Comparison of ENCODE assay signal across 8 cellular contexts in the genomic region with DNA sequence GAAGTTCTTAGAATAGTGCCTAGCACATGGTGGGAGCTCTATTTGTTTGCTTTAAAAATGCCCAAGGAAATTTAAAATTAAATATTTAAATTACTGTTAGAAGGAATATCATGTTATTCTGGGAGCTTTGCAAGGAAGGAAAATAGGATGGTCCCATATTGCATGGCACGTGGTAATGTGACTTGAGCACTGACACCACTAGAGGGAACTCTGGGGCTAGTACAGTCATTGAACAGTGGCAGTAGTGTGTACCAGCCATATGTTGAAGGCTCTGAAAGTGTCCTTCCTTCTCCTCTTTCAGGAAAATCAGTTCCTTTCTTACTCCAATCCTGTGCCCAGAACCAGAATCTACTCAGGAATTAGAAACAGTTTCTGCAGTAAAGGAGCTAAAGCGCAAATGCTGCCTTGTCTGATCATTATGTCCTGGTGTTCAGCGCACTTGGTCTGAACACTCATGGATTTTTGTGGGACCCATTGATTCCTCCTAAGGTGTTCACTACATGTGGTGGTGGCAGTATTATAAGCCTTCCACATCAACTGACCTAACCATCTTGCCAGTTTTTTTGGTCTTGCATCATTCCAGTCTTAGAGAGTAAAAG. TPM values are rescaled to one million over a fixed set of nuclear protein-coding genes. Genes with fewer than 3 reads are reported as not detected.
DNase-seq lines count a peak whose midpoint lies in the region; ATAC-seq and TF ChIP-seq lines count a peak whose summit lies in the region.

No MANE protein-coding gene starts in this region.

- no peak overlapping the region for H3K27ac ChIP-seq in suprapubic skin

- no peaks in the 10 kb centered on the region for H3K36me3 Mint-ChIP-seq in activated CD8-positive, alpha-beta memory T cell treated with anti-CD3 and anti-CD28 coated beads, Interleukin-2, amount 10 ng/mL, durations not matched to agents 7 days and 5 days

- H3K27ac Mint-ChIP-seq in activated CD8-positive, alpha-beta memory T cell treated with anti-CD3 and anti-CD28 coated beads, Interleukin-2, amount 10 ng/mL, durations not matched to agents 7 days and 5 days = no peak overlapping the region

- CTCF ChIA-PET in activated CD8-positive, alpha-beta memory T cell treated with anti-CD3 and anti-CD28 coated beads, Interleukin-2, amount 10 ng/mL, durations not matched to agents 7 days and 5 days (lab: Charles Lee) = interaction anchor here (1.3 kb wide), 1 partner anchor 39 kb away, joined by 3 read pairs; no protein-coding TSS in a partner anchor

- no peaks in the 10 kb centered on the region for H3K36me3 ChIP-seq in suprapubic skin

- no peak overlapping the region for H3K4me3 Mint-ChIP-seq in activated CD8-positive, alpha-beta memory T cell treated with anti-CD3 and anti-CD28 coated beads, Interleukin-2, amount 10 ng/mL, durations not matched to agents 7 days and 5 days

- H3K4me1 ChIP-seq in suprapubic skin = no peaks in the 10 kb centered on the region

- peak; percentile 45 for ATAC-seq in GM21381 (IDR thresholded peaks at IDR 0.05; ENCODE audit: unreplicated experiment)
- ATAC-seq in SK-N-SH treated with all-trans-retinoic acid at 6 μM for 48 hours = peak; percentile 93
- ATAC-seq in activated CD8-positive, alpha-beta memory T cell treated with anti-CD3 and anti-CD28 coated beads, Interleukin-2, amount 10 ng/mL, durations not matched to agents 7 days and 5 days = no peak

- H3K9me3 ChIP-seq in suprapubic skin = no peaks in the 10 kb centered on the region

- no peak for TF ChIP-seq EP300 in suprapubic skin (IDR thresholded peaks at IDR 0.05)

- H3K9me3 Mint-ChIP-seq in activated CD8-positive, alpha-beta memory T cell treated with anti-CD3 and anti-CD28 coated beads, Interleukin-2, amount 10 ng/mL, durations not matched to agents 7 days and 5 days (ENCODE audit: low read depth) = no peaks in the 10 kb centered on the region

- TF ChIP-seq POLR2A in suprapubic skin (IDR thresholded peaks at IDR 0.05) = no peak

- peak; percentile 8 for DNase-seq in NCI-H1436 (lab: John Stamatoyannopoulos, UW)
- no peak for DNase-seq in NCI-H1436 treated with DMSO at 0.1 percent for 48 hours (lab: John Stamatoyannopoulos, UW)
- peak; percentile 0 for DNase-seq in HK-2 (ENCODE audit: unreplicated experiment)
- peak; percentile 37 for DNase-seq in hepatic stellate cell (ENCODE audit: low spot score)
- DNase-seq in suprapubic skin (ENCODE audit: low spot score in 2 of 2) = no peak
- DNase-seq in activated CD8-positive, alpha-beta memory T cell treated with anti-CD3 and anti-CD28 coated beads, Interleukin-2, amount 10 ng/mL, durations not matched to agents 7 days and 5 days = no peak

- H3K4me3 ChIP-seq in suprapubic skin = no peak overlapping the region

- H3K27me3 Mint-ChIP-seq in activated CD8-positive, alpha-beta memory T cell treated with anti-CD3 and anti-CD28 coated beads, Interleukin-2, amount 10 ng/mL, durations not matched to agents 7 days and 5 days = peaks cover 5% of the 10 kb centered on the region

- peaks cover 8% of the 10 kb centered on the region for H3K27me3 ChIP-seq in suprapubic skin

- WGBS in suprapubic skin = 67% methylated on average over 3 of the region's 3 CpGs

- H3K4me1 Mint-ChIP-seq in activated CD8-positive, alpha-beta memory T cell treated with anti-CD3 and anti-CD28 coated beads, Interleukin-2, amount 10 ng/mL, durations not matched to agents 7 days and 5 days = no peaks in the 10 kb centered on the region

- peak in 1 of 2 donors; percentile 12 for TF ChIP-seq CTCF in suprapubic skin (IDR thresholded peaks at IDR 0.05)

TF ChIP-seq in SK-N-SH treated with all-trans-retinoic acid at 6 μM for 48 hours, 23 proteins besides CTCF, POLR2A, EP300 and RAD21:
- TF ChIP-seq ZNF8 (CRISPR knock-in tag; IDR thresholded peaks at IDR 0.05) = no peak
- no peak for TF ChIP-seq BACH2 (CRISPR knock-in tag; IDR thresholded peaks at IDR 0.05; ENCODE audit: borderline replicate concordance)
- no peak for TF ChIP-seq OSR1 (CRISPR knock-in tag; IDR thresholded peaks at IDR 0.05)
- TF ChIP-seq, protein P1, sequence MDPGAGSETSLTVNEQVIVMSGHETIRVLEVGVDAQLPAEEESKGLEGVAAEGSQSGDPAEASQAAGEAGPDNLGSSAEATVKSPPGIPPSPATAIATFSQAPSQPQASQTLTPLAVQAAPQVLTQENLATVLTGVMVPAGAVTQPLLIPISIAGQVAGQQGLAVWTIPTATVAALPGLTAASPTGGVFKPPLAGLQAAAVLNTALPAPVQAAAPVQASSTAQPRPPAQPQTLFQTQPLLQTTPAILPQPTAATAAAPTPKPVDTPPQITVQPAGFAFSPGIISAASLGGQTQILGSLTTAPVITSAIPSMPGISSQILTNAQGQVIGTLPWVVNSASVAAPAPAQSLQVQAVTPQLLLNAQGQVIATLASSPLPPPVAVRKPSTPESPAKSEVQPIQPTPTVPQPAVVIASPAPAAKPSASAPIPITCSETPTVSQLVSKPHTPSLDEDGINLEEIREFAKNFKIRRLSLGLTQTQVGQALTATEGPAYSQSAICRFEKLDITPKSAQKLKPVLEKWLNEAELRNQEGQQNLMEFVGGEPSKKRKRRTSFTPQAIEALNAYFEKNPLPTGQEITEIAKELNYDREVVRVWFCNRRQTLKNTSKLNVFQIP (CRISPR knock-in tag; IDR thresholded peaks at IDR 0.05; ENCODE audit: borderline replicate concordance, low read depth) = no peak
- no peak for TF ChIP-seq TCF4 (CRISPR knock-in tag; IDR thresholded peaks at IDR 0.05; ENCODE audit: borderline replicate concordance)
TF ChIP-seq in SK-N-SH treated with all-trans-retinoic acid at 6 μM for 48 hours: peak in this region for 0.

RNA-seq across cellular contexts. Expression of a gene that starts 54.1 kb away (rescaled TPM):
- total RNA-seq in suprapubic skin = 1 to 10 TPM in 3 of 4 donors, under 1 TPM in 1; 0.16 to 2.6 (median 1.6) TPM
- not detected for total RNA-seq in activated CD8-positive, alpha-beta memory T cell treated with anti-CD3 and anti-CD28 coated beads, Interleukin-2, amount 10 ng/mL, durations not matched to agents 7 days and 5 days

Comparison
In these comparisons a context has a peak if more than half of its experiments do, and no peak if none do; other contexts are left out.
1. DNase-seq: peak in NCI-H1436 (single experiment), HK-2 (single experiment) and hepatic stellate cell (single experiment); none in NCI-H1436 treated with DMSO at 0.1 percent for 48 hours (single experiment), suprapubic skin (0 of 2) and activated CD8-positive, alpha-beta memory T cell treated with anti-CD3 and anti-CD28 coated beads, Interleukin-2, amount 10 ng/mL, durations not matched to agents 7 days and 5 days (single experiment).